20 cellular contexts compared by ENCODE assay signal in genomic region chr10:132282667-132283603, GRCh38. TPM values are rescaled to one million over a fixed set of nuclear protein-coding genes. Genes with fewer than 3 reads are reported as not detected.
DNase-seq lines count a peak whose midpoint lies in the region; ATAC-seq and TF ChIP-seq lines count a peak whose summit lies in the region.
"Had no signal": no experiment of that assay in that cellular context is flagged by ENCODE, and none has a peak within 500 bp of the region (broad histone marks: within the 10 kb centered on the region; RNA-seq: fewer than 3 reads in every experiment).

No MANE protein-coding gene starts in this region.

- H3K4me1 Mint-ChIP-seq in GM23338 (peaks cover 11% of the 10 kb centered on the region), glutamatergic neuron (ENCODE audit: low read depth, unreplicated experiment) (peaks cover 36% of the 10 kb centered on the region)
- H3K4me1 Mint-ChIP-seq: activated naive CD8-positive, alpha-beta T cell treated with anti-CD3 and anti-CD28 coated beads, Interleukin-2, amount 50 U/mL, for 24 hours had no signal

- TF ChIP-seq CTCF in GM23338 (conservative IDR thresholded peaks at IDR 0.05; ENCODE audit: low read depth in 2 of 2) (no peak), glutamatergic neuron (IDR thresholded peaks at IDR 0.05; ENCODE audit: partially characterized antibody, unreplicated experiment) (no peak), osteoblast (IDR thresholded peaks at IDR 0.05; ENCODE audit: extremely low read depth, low read depth, low read length) (no peak), gastroesophageal sphincter (IDR thresholded peaks at IDR 0.05) (no peak)

- ATAC-seq in GM23338, result peak; percentile 57
- ATAC-seq in HG03196 (IDR thresholded peaks at IDR 0.05; ENCODE audit: unreplicated experiment), result no peak
- ATAC-seq in gastroesophageal sphincter, result no peak
- ATAC-seq in GM19023 (IDR thresholded peaks at IDR 0.05; ENCODE audit: unreplicated experiment), result no peak
- ATAC-seq: activated naive CD8-positive, alpha-beta T cell treated with anti-CD3 and anti-CD28 coated beads, Interleukin-2, amount 50 U/mL, for 24 hours had no signal

- H3K9ac ChIP-seq in BLaER1, result no peak overlapping the region

- H3K4me3 ChIP-seq in BLaER1 (no peak overlapping the region), GM23338 (no peak overlapping the region), osteoblast (ENCODE audit: insufficient read depth, low read length) (no peak overlapping the region), gastroesophageal sphincter (no peak overlapping the region)
- H3K4me3 ChIP-seq: colonic mucosa, heart left ventricle, MG63 had no signal

- TF ChIP-seq POLR2A in gastroesophageal sphincter (IDR thresholded peaks at IDR 0.05), result no peak

- H3K79me2 ChIP-seq in GM23338 (replicated peaks; ENCODE audit: insufficient read depth) (no peaks in the 10 kb centered on the region), osteoblast (ENCODE audit: insufficient read depth, low read length) (no peaks in the 10 kb centered on the region)

- H3K9me2 ChIP-seq in GM23338 (ENCODE audit: insufficient read depth), result no peaks in the 10 kb centered on the region

- TF ChIP-seq EP300 in gastroesophageal sphincter (IDR thresholded peaks at IDR 0.05), result no peak

- H4K20me1 ChIP-seq in BLaER1 (peaks cover 46% of the 10 kb centered on the region), GM23338 (replicated peaks; ENCODE audit: insufficient read depth) (no peaks in the 10 kb centered on the region), osteoblast (ENCODE audit: insufficient read depth, low read length) (peaks cover 4% of the 10 kb centered on the region)

- H3F3A ChIP-seq in GM23338 (replicated peaks; ENCODE audit: low read depth), result no peaks in the 10 kb centered on the region

- no peaks in the 10 kb centered on the region for H3K9me3 ChIP-seq in BLaER1
- H3K9me3 ChIP-seq in osteoblast (ENCODE audit: low read depth, low read length), result no peaks in the 10 kb centered on the region
- no peaks in the 10 kb centered on the region for H3K9me3 ChIP-seq in gastroesophageal sphincter
- H3K9me3 ChIP-seq: colonic mucosa, MG63 had no signal

- H3K4me3 Mint-ChIP-seq in GM23338, result no peak overlapping the region; the same call in 2 of the 3 replicates
- peak overlapping the region; percentile 56 for H3K4me3 Mint-ChIP-seq in glutamatergic neuron (ENCODE audit: unreplicated experiment)
- H3K4me3 Mint-ChIP-seq: activated naive CD8-positive, alpha-beta T cell treated with anti-CD3 and anti-CD28 coated beads, Interleukin-2, amount 50 U/mL, for 24 hours; CD4-positive, alpha-beta memory T cell; T-helper 1 cell treated with Interleukin-12 subunit alpha and Interleukin-12 subunit beta and Interleukin-4 antibody, amounts not matched to agents 30 μg/mL and 1 μg/mL, for 36 hours had no signal

- no peak for DNase-seq in GM23338 (ENCODE audit: low spot score)
- peak; percentile 51 for DNase-seq in glutamatergic neuron
- DNase-seq in osteoblast (ENCODE audit: insufficient read length, low spot score, missing footprints), result peak; percentile 68
- DNase-seq in NCI-H1092 treated with DMSO at 0.1 percent for 48 hours (lab: John Stamatoyannopoulos, UW), result no peak
- DNase-seq: activated CD4-positive, alpha-beta T cell treated with anti-CD3 and anti-CD28 coated beads, Interleukin-2, amount 50 U/mL, for 48 hours; activated effector memory CD4-positive, alpha-beta T cell treated with anti-CD3 and anti-CD28 coated beads, Interleukin-2, amount 50 U/mL, for 16 hours; activated naive CD8-positive, alpha-beta T cell treated with anti-CD3 and anti-CD28 coated beads, Interleukin-2, amount 50 U/mL, for 24 hours; brain microvascular endothelial cell; CD4-positive, alpha-beta memory T cell; colonic mucosa; MG63; stimulated activated CD4-positive, alpha-beta T cell treated with anti-CD3 and anti-CD28 coated beads, Interleukin-2, amount 100 ng/mL, for 24 hours; stimulated activated naive CD4-positive, alpha-beta T cell had no signal

- peaks cover 10% of the 10 kb centered on the region for H3K27me3 Mint-ChIP-seq in GM23338 (ENCODE audit: insufficient read depth, low read depth, poor library complexity)
- H3K27me3 Mint-ChIP-seq in glutamatergic neuron (ENCODE audit: unreplicated experiment), result peaks cover 14% of the 10 kb centered on the region
- H3K27me3 Mint-ChIP-seq: activated naive CD8-positive, alpha-beta T cell treated with anti-CD3 and anti-CD28 coated beads, Interleukin-2, amount 50 U/mL, for 24 hours; CD4-positive, alpha-beta memory T cell had no signal

- no peak overlapping the region for H3K27ac ChIP-seq in BLaER1
- no peak overlapping the region for H3K27ac ChIP-seq in GM23338 (ENCODE audit: low read depth)
- H3K27ac ChIP-seq in osteoblast (ENCODE audit: low read depth, low read length), result no peak overlapping the region
- H3K27ac ChIP-seq in gastroesophageal sphincter, result no peak overlapping the region
- H3K27ac ChIP-seq: brain microvascular endothelial cell, colonic mucosa, heart left ventricle, VCaP had no signal

- H3K4me2 ChIP-seq in BLaER1, result peak overlapping the region; percentile 83
- no peak overlapping the region for H3K4me2 ChIP-seq in GM23338
- no peak overlapping the region for H3K4me2 ChIP-seq in osteoblast (ENCODE audit: insufficient read depth, low read length)

- H3K4me1 ChIP-seq in BLaER1 (peaks cover 60% of the 10 kb centered on the region), GM23338 (ENCODE audit: insufficient read depth) (no peaks in the 10 kb centered on the region), osteoblast (ENCODE audit: insufficient read depth, low read length) (no peaks in the 10 kb centered on the region), gastroesophageal sphincter (peaks cover 0 to 9% (median 0%) of the 10 kb centered on the region in 3 donors)
- H3K4me1 ChIP-seq: colonic mucosa had no signal

- H3K27ac Mint-ChIP-seq in GM23338, result no peak overlapping the region
- H3K27ac Mint-ChIP-seq in glutamatergic neuron (ENCODE audit: unreplicated experiment), result peak overlapping the region; percentile 84
- H3K27ac Mint-ChIP-seq: activated naive CD8-positive, alpha-beta T cell treated with anti-CD3 and anti-CD28 coated beads, Interleukin-2, amount 50 U/mL, for 24 hours; T-helper 1 cell treated with Interleukin-12 subunit alpha and Interleukin-12 subunit beta and Interleukin-4 antibody, amounts not matched to agents 30 μg/mL and 1 μg/mL, for 36 hours had no signal

- 50 to 65% methylated on average over 2 to 6 of the region's 36 CpGs for WGBS in gastroesophageal sphincter (ENCODE audit: low coverage in 1 of 2), 2 donors

- H3K9me3 Mint-ChIP-seq in GM23338 (no peaks in the 10 kb centered on the region; the same call in 2 of the 3 replicates), glutamatergic neuron (ENCODE audit: unreplicated experiment) (peaks cover 25% of the 10 kb centered on the region)
- H3K9me3 Mint-ChIP-seq: activated naive CD8-positive, alpha-beta T cell treated with anti-CD3 and anti-CD28 coated beads, Interleukin-2, amount 50 U/mL, for 24 hours; T-helper 1 cell treated with Interleukin-12 subunit alpha and Interleukin-12 subunit beta and Interleukin-4 antibody, amounts not matched to agents 30 μg/mL and 1 μg/mL, for 36 hours had no signal

- H3K36me3 Mint-ChIP-seq in GM23338 (ENCODE audit: low read depth) (no peaks in the 10 kb centered on the region; the same call in 2 of the 3 replicates), glutamatergic neuron (ENCODE audit: unreplicated experiment) (peaks cover 3% of the 10 kb centered on the region)
- H3K36me3 Mint-ChIP-seq: CD4-positive, alpha-beta memory T cell had no signal

- H3K27me3 ChIP-seq in BLaER1 (no peaks in the 10 kb centered on the region), GM23338 (ENCODE audit: insufficient read depth) (no peaks in the 10 kb centered on the region), osteoblast (ENCODE audit: insufficient read depth, low read length) (peaks cover 1% of the 10 kb centered on the region), gastroesophageal sphincter (peaks cover 31% of the 10 kb centered on the region)
- H3K27me3 ChIP-seq: colonic mucosa, MG63 had no signal

- no peaks in the 10 kb centered on the region for H3K36me3 ChIP-seq in BLaER1
- H3K36me3 ChIP-seq in GM23338 (ENCODE audit: insufficient read depth), result no peaks in the 10 kb centered on the region
- no peaks in the 10 kb centered on the region for H3K36me3 ChIP-seq in osteoblast (ENCODE audit: insufficient read depth, low read length)
- H3K36me3 ChIP-seq in gastroesophageal sphincter, result no peaks in the 10 kb centered on the region
- H3K36me3 ChIP-seq: brain microvascular endothelial cell, colonic mucosa, heart left ventricle, MG63 had no signal

- H2AFZ ChIP-seq in GM23338, result no peak overlapping the region
- H2AFZ ChIP-seq in osteoblast (ENCODE audit: low read length), result no peak overlapping the region

TF ChIP-seq in GM23338, 12 proteins besides CTCF, POLR2A, EP300 and RAD21:
- no peak for TF ChIP-seq EZH2 (IDR thresholded peaks at IDR 0.05; ENCODE audit: low read depth, unreplicated experiment)
- TF ChIP-seq ZNF331 (CRISPR knock-in tag; IDR thresholded peaks at IDR 0.05; ENCODE audit: low read depth), result no peak

RNA-seq across cellular contexts. Expression of gene STK32C, which starts 24.8 kb away (rescaled TPM):
- total RNA-seq in GM23338 (2014; rRNA removed; shearing (Covaris generic)), result 8.0 and 10.2 TPM in 2 replicates
- 20.5 and 24.1 TPM in 2 replicates for polyA plus RNA-seq in GM23338 (2016; fragmentation: Nextera tagmentation; extraction: Ambion mirVana)
- total RNA-seq in glutamatergic neuron (ENCODE audit: unreplicated experiment) (69.2 TPM), osteoblast (12.7 and 14.5 TPM in 2 replicates), gastroesophageal sphincter (10 to 100 TPM in 1 of 4 donors, 1 to 10 TPM in 3; 3.8 to 13.0 (median 5.1) TPM)

RNA-seq across cellular contexts. Expression of gene LRRC27, which starts 49.1 kb away (rescaled TPM):
- 3.1 and 3.5 TPM in 2 replicates for total RNA-seq in GM23338 (2014; rRNA removed; shearing (Covaris generic))
- 2.2 and 2.9 TPM in 2 replicates for polyA plus RNA-seq in GM23338 (2016; fragmentation: Nextera tagmentation; extraction: Ambion mirVana)
- 13.8 TPM for total RNA-seq in glutamatergic neuron (ENCODE audit: unreplicated experiment)
- total RNA-seq in osteoblast, result 11.2 and 13.4 TPM in 2 replicates
- total RNA-seq in gastroesophageal sphincter, result 1 to 10 TPM; 3.1 to 5.8 (median 4.4) TPM

Comparison
In these comparisons a context has a peak if more than half of its experiments do, and no peak if none do; other contexts are left out.
1. DNase-seq: peak in glutamatergic neuron (single experiment) and osteoblast (single experiment); none in GM23338 (single experiment) and NCI-H1092 treated with DMSO at 0.1 percent for 48 hours (single experiment).